1 cellular context compared by ENCODE assay signal in the genomic region with DNA sequence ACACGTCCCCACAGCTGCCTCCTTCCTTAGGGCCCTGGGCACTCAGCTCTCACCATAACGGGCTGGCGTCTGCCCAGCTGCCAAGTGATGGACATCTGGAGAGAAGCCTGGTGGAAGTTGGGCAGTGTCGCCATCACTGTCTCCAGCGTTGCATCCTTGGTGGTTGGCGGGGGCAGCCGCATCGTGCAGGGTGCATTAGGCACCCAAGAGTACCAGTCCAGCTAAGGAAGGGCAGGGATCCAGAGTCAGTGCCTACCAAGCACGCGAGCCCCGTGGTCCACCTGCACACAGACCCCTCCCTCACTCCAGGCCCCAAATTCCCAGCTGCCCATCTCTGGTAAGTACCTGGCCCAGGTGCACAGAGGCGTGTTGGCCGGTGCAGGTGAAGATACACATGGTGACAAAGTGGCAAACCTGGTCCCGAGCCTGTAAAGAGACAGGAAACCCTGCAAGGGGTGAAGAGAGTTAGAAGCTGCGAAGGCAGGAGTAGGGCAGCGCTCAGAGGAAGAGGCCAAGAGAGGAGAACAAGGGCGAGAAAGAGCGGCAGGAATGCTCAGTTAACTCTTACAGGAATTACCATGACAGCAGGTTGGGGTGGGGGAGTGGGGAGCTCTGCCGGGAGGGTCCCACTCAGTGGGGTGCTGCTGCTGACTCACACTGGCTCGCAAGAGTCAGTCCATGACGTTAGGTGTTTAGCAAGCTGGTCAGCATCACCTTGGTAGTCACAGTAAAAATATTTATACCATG.
TF ChIP-seq lines count a peak whose summit lies in the region.

No MANE protein-coding gene starts in this region.

TF ChIP-seq in H1, 55 proteins besides CTCF, POLR2A, EP300 and RAD21:
- TF ChIP-seq CTBP2 (IDR thresholded peaks at IDR 0.05; ENCODE audit: borderline replicate concordance, insufficient read depth, insufficient read length, low read length) (no peak), BCL11A (IDR thresholded peaks at IDR 0.05; ENCODE audit: low read depth in 2 of 2, low read length in 2 of 2) (no peak), SIN3A (conservative IDR thresholded peaks at IDR 0.05 in 1 of 2, IDR thresholded peaks at IDR 0.05 in 1 of 2; ENCODE audit: low read depth in 1 of 2, low read length in 2 of 2) (no peak), JUND (IDR thresholded peaks at IDR 0.05; ENCODE audit: low read length) (peak; percentile 79; the same call in 1 of the 2 replicates), BACH1 (IDR thresholded peaks at IDR 0.05; ENCODE audit: low read length) (peak; percentile 89), NRF1 (IDR thresholded peaks at IDR 0.05; ENCODE audit: low read depth, low read length) (no peak), RNF2 (IDR thresholded peaks at IDR 0.05; ENCODE audit: borderline replicate concordance, low read depth, low read length, missing control alignments, poor library complexity, severe bottlenecking) (no peak), CBX5 (IDR thresholded peaks at IDR 0.05; ENCODE audit: low read depth, low read length) (no peak), HDAC6 (IDR thresholded peaks at IDR 0.05; ENCODE audit: low read depth, low read length) (no peak), YY1 (IDR thresholded peaks at IDR 0.05; ENCODE audit: low read depth, low read length) (no peak), POLR2AphosphoS5 (IDR thresholded peaks at IDR 0.05; ENCODE audit: low read depth, low read length) (no peak), CBX8 (IDR thresholded peaks at IDR 0.05; ENCODE audit: borderline replicate concordance, low read depth, low read length) (no peak), RFX5 (IDR thresholded peaks at IDR 0.05; ENCODE audit: borderline replicate concordance, low read depth, low read length) (no peak), SP2 (IDR thresholded peaks at IDR 0.05; ENCODE audit: low read length) (no peak), KDM5A (IDR thresholded peaks at IDR 0.05; ENCODE audit: low read length) (no peak), FOSL1 (IDR thresholded peaks at IDR 0.05; ENCODE audit: insufficient read depth, low read depth, low read length) (no peak), CREB1 (IDR thresholded peaks at IDR 0.05) (peak; percentile 26; the same call in 1 of the 2 replicates), GABPA (IDR thresholded peaks at IDR 0.05; ENCODE audit: borderline replicate concordance, insufficient read depth, low read length) (no peak), TEAD4 (IDR thresholded peaks at IDR 0.05; ENCODE audit: low read depth, low read length) (peak; percentile 29; the same call in 1 of the 2 replicates), EZH2 (IDR thresholded peaks at IDR 0.05; ENCODE audit: low read depth, low read length, severe bottlenecking) (no peak), CHD2 (IDR thresholded peaks at IDR 0.05; ENCODE audit: low read length) (no peak), SUZ12 (IDR thresholded peaks at IDR 0.05; ENCODE audit: low read length) (no peak), MAFK (IDR thresholded peaks at IDR 0.05; ENCODE audit: low read depth, low read length) (peak; percentile 80; the same call in 1 of the 2 replicates), KDM4A (IDR thresholded peaks at IDR 0.05; ENCODE audit: low read depth, low read length, severe bottlenecking) (no peak), CHD1 (IDR thresholded peaks at IDR 0.05; ENCODE audit: low read depth, low read length) (no peak), SAP30 (IDR thresholded peaks at IDR 0.05; ENCODE audit: insufficient read depth, insufficient replicate concordance, low read length) (no peak), EGR1 (IDR thresholded peaks at IDR 0.05; ENCODE audit: borderline replicate concordance, low read depth, low read length) (no peak), POU5F1 (IDR thresholded peaks at IDR 0.05; ENCODE audit: low read depth, low read length) (no peak), ZNF274 (IDR thresholded peaks at IDR 0.05; ENCODE audit: borderline replicate concordance, extremely low read depth, low read length) (no peak), CEBPB (IDR thresholded peaks at IDR 0.05; ENCODE audit: low read depth, low read length) (no peak), KDM1A (IDR thresholded peaks at IDR 0.05; ENCODE audit: borderline replicate concordance, low read length) (no peak), JUN (IDR thresholded peaks at IDR 0.05; ENCODE audit: low read depth, low read length) (no peak), NANOG (IDR thresholded peaks at IDR 0.05; ENCODE audit: insufficient read depth, low read depth, low read length, poor library complexity, severe bottlenecking) (no peak), PHF8 (conservative IDR thresholded peaks at IDR 0.05; ENCODE audit: low read depth, low read length) (no peak), GTF2F1 (IDR thresholded peaks at IDR 0.05; ENCODE audit: borderline replicate concordance, low read depth, low read length) (no peak), TAF1 (IDR thresholded peaks at IDR 0.05; ENCODE audit: low read depth, low read length) (no peak), TAF7 (optimal IDR thresholded peaks at IDR 0.05; ENCODE audit: borderline replicate concordance, low read depth, low read length) (no peak), SIRT6 (IDR thresholded peaks at IDR 0.05; ENCODE audit: low read length) (no peak), SP1 (IDR thresholded peaks at IDR 0.05; ENCODE audit: low read depth, low read length) (0 out of 2 replicates have a peak, but pooled peaks have one; percentile 15), RBBP5 (IDR thresholded peaks at IDR 0.05; ENCODE audit: borderline replicate concordance, low read depth, low read length) (no peak), TBP (IDR thresholded peaks at IDR 0.05; ENCODE audit: low read depth, low read length) (no peak), SIX5 (IDR thresholded peaks at IDR 0.05; ENCODE audit: low read depth, low read length) (no peak), HDAC2 (IDR thresholded peaks at IDR 0.05; ENCODE audit: borderline replicate concordance in 1 of 2, low read depth in 2 of 2, low read length in 2 of 2) (no peak), ASH2L (IDR thresholded peaks at IDR 0.05; ENCODE audit: low read length) (no peak), SP4 (IDR thresholded peaks at IDR 0.05; ENCODE audit: low read length) (no peak), RXRA (IDR thresholded peaks at IDR 0.05; ENCODE audit: insufficient read depth, low read depth, low read length) (no peak)
- TF ChIP-seq, protein P1, sequence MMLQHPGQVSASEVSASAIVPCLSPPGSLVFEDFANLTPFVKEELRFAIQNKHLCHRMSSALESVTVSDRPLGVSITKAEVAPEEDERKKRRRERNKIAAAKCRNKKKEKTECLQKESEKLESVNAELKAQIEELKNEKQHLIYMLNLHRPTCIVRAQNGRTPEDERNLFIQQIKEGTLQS (IDR thresholded peaks at IDR 0.05; ENCODE audit: insufficient read depth, low read depth, low read length): no peak
- TF ChIP-seq, protein P2, sequence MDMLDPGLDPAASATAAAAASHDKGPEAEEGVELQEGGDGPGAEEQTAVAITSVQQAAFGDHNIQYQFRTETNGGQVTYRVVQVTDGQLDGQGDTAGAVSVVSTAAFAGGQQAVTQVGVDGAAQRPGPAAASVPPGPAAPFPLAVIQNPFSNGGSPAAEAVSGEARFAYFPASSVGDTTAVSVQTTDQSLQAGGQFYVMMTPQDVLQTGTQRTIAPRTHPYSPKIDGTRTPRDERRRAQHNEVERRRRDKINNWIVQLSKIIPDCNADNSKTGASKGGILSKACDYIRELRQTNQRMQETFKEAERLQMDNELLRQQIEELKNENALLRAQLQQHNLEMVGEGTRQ (IDR thresholded peaks at IDR 0.05; ENCODE audit: low read length): no peak
- TF ChIP-seq, protein P3, sequence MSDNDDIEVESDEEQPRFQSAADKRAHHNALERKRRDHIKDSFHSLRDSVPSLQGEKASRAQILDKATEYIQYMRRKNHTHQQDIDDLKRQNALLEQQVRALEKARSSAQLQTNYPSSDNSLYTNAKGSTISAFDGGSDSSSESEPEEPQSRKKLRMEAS (IDR thresholded peaks at IDR 0.05): no peak
- TF ChIP-seq, protein P4, sequence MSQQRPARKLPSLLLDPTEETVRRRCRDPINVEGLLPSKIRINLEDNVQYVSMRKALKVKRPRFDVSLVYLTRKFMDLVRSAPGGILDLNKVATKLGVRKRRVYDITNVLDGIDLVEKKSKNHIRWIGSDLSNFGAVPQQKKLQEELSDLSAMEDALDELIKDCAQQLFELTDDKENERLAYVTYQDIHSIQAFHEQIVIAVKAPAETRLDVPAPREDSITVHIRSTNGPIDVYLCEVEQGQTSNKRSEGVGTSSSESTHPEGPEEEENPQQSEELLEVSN (IDR thresholded peaks at IDR 0.05): no peak
- TF ChIP-seq, protein P5, sequence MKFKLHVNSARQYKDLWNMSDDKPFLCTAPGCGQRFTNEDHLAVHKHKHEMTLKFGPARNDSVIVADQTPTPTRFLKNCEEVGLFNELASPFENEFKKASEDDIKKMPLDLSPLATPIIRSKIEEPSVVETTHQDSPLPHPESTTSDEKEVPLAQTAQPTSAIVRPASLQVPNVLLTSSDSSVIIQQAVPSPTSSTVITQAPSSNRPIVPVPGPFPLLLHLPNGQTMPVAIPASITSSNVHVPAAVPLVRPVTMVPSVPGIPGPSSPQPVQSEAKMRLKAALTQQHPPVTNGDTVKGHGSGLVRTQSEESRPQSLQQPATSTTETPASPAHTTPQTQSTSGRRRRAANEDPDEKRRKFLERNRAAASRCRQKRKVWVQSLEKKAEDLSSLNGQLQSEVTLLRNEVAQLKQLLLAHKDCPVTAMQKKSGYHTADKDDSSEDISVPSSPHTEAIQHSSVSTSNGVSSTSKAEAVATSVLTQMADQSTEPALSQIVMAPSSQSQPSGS (IDR thresholded peaks at IDR 0.05; ENCODE audit: low read length): no peak
- TF ChIP-seq, protein P6, sequence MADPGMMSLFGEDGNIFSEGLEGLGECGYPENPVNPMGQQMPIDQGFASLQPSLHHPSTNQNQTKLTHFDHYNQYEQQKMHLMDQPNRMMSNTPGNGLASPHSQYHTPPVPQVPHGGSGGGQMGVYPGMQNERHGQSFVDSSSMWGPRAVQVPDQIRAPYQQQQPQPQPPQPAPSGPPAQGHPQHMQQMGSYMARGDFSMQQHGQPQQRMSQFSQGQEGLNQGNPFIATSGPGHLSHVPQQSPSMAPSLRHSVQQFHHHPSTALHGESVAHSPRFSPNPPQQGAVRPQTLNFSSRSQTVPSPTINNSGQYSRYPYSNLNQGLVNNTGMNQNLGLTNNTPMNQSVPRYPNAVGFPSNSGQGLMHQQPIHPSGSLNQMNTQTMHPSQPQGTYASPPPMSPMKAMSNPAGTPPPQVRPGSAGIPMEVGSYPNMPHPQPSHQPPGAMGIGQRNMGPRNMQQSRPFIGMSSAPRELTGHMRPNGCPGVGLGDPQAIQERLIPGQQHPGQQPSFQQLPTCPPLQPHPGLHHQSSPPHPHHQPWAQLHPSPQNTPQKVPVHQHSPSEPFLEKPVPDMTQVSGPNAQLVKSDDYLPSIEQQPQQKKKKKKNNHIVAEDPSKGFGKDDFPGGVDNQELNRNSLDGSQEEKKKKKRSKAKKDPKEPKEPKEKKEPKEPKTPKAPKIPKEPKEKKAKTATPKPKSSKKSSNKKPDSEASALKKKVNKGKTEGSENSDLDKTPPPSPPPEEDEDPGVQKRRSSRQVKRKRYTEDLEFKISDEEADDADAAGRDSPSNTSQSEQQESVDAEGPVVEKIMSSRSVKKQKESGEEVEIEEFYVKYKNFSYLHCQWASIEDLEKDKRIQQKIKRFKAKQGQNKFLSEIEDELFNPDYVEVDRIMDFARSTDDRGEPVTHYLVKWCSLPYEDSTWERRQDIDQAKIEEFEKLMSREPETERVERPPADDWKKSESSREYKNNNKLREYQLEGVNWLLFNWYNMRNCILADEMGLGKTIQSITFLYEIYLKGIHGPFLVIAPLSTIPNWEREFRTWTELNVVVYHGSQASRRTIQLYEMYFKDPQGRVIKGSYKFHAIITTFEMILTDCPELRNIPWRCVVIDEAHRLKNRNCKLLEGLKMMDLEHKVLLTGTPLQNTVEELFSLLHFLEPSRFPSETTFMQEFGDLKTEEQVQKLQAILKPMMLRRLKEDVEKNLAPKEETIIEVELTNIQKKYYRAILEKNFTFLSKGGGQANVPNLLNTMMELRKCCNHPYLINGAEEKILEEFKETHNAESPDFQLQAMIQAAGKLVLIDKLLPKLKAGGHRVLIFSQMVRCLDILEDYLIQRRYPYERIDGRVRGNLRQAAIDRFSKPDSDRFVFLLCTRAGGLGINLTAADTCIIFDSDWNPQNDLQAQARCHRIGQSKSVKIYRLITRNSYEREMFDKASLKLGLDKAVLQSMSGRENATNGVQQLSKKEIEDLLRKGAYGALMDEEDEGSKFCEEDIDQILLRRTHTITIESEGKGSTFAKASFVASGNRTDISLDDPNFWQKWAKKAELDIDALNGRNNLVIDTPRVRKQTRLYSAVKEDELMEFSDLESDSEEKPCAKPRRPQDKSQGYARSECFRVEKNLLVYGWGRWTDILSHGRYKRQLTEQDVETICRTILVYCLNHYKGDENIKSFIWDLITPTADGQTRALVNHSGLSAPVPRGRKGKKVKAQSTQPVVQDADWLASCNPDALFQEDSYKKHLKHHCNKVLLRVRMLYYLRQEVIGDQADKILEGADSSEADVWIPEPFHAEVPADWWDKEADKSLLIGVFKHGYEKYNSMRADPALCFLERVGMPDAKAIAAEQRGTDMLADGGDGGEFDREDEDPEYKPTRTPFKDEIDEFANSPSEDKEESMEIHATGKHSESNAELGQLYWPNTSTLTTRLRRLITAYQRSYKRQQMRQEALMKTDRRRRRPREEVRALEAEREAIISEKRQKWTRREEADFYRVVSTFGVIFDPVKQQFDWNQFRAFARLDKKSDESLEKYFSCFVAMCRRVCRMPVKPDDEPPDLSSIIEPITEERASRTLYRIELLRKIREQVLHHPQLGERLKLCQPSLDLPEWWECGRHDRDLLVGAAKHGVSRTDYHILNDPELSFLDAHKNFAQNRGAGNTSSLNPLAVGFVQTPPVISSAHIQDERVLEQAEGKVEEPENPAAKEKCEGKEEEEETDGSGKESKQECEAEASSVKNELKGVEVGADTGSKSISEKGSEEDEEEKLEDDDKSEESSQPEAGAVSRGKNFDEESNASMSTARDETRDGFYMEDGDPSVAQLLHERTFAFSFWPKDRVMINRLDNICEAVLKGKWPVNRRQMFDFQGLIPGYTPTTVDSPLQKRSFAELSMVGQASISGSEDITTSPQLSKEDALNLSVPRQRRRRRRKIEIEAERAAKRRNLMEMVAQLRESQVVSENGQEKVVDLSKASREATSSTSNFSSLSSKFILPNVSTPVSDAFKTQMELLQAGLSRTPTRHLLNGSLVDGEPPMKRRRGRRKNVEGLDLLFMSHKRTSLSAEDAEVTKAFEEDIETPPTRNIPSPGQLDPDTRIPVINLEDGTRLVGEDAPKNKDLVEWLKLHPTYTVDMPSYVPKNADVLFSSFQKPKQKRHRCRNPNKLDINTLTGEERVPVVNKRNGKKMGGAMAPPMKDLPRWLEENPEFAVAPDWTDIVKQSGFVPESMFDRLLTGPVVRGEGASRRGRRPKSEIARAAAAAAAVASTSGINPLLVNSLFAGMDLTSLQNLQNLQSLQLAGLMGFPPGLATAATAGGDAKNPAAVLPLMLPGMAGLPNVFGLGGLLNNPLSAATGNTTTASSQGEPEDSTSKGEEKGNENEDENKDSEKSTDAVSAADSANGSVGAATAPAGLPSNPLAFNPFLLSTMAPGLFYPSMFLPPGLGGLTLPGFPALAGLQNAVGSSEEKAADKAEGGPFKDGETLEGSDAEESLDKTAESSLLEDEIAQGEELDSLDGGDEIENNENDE (IDR thresholded peaks at IDR 0.05; ENCODE audit: insufficient replicate concordance, low read length): no peak
TF ChIP-seq in H1: peak in this region for 6.
